In genomic region chr7:101201695-101202602, GRCh38 we compare ENCODE assay signal across 9 cellular contexts. TPM values are rescaled to one million over a fixed set of nuclear protein-coding genes. Genes with fewer than 3 reads are reported as not detected.
DNase-seq lines count a peak whose midpoint lies in the region; ATAC-seq and TF ChIP-seq lines count a peak whose summit lies in the region.
"Had no signal": no experiment of that assay in that cellular context is flagged by ENCODE, and none has a peak within 500 bp of the region (broad histone marks: within the 10 kb centered on the region; RNA-seq: fewer than 3 reads in every experiment).

No MANE protein-coding gene starts in this region.

- H2AFZ ChIP-seq in IMR-90 (replicated peaks; ENCODE audit: low read length, poor library complexity) (peak overlapping the region; percentile 78), parathyroid adenoma (peak overlapping the region; percentile 65), PC-9 (no peak overlapping the region)

- no peak overlapping the region for H3K23ac ChIP-seq in IMR-90 (ENCODE audit: low read depth, low read length)

- intact Hi-C loops in IMR-90 (cut with micrococcal nuclease) (no loop called here), PC-9 (cut with micrococcal nuclease; ENCODE audit: unreplicated experiment) (no loop called here), gastrocnemius medialis (cut with DNase I; ENCODE audit: low total_unique reads) (no loop called here)

- H3F3A ChIP-seq in PC-9 (ENCODE audit: insufficient read depth, low read depth) = no peaks in the 10 kb centered on the region

- no peak overlapping the region for H4K8ac ChIP-seq in IMR-90 (ENCODE audit: low read depth in 2 of 2, low read length in 2 of 2)

- H4K20me1 ChIP-seq in IMR-90 (ENCODE audit: insufficient read depth, low read length) (no peaks in the 10 kb centered on the region), PC-9 (ENCODE audit: insufficient read depth) (no peaks in the 10 kb centered on the region)

- CTCF ChIA-PET in IMR-90 (lab: Yijun Ruan, JAX) (interaction anchor here (1.9 kb wide), 1 partner anchor 10 kb away, joined by 7 read pairs; no protein-coding TSS in a partner anchor), PC-9 (lab: Charles Lee) (interaction anchor here (0.6 kb wide), 1 partner anchor 90 kb away, joined by 3 read pairs; no protein-coding TSS in a partner anchor)

- DNase-seq in IMR-90 (no peak), epithelial cell of proximal tubule (ENCODE audit: low read depth) (no peak), NCI-H1930 (lab: John Stamatoyannopoulos, UW) (no peak), PC-9 (no peak), gastrocnemius medialis (no peak)
- DNase-seq: activated CD4-positive, alpha-beta T cell treated with anti-CD3 and anti-CD28 coated beads, Interleukin-2, amount 50 U/mL, for 48 hours; GDM1; ovary had no signal

- TF ChIP-seq POLR2A in IMR-90 (IDR thresholded peaks at IDR 0.05; ENCODE audit: low read depth, low read length) = no peak
- TF ChIP-seq POLR2A in gastrocnemius medialis (IDR thresholded peaks at IDR 0.05) = no peak

- POLR2A ChIA-PET in IMR-90 (lab: Charles Lee; ENCODE audit: unreplicated experiment) = interaction anchor here (1.2 kb wide), 1 partner anchor 15 kb away, joined by 4 read pairs; the partner anchor contains the start of gene PLOD3
- POLR2A ChIA-PET in PC-9 (lab: Charles Lee; ENCODE audit: unreplicated experiment) = no interaction called here

- 0 out of 2 replicates have a peak, but pooled peaks cover 2% of the 10 kb centered on the region for H3K9me3 ChIP-seq in IMR-90 (ENCODE audit: control insufficient read depth, insufficient read depth, low read length)
- H3K9me3 ChIP-seq in parathyroid adenoma (ENCODE audit: control insufficient read depth, low read length) = no peaks in the 10 kb centered on the region
- H3K9me3 ChIP-seq in PC-9 (ENCODE audit: insufficient read depth, low read depth) = no peaks in the 10 kb centered on the region
- no peaks in the 10 kb centered on the region for H3K9me3 ChIP-seq in gastrocnemius medialis
- H3K9me3 ChIP-seq: ovary had no signal

- no peaks in the 10 kb centered on the region for H3K9me1 ChIP-seq in IMR-90 (ENCODE audit: insufficient read depth, low read length)

- no peak overlapping the region for H3K56ac ChIP-seq in IMR-90 (ENCODE audit: extremely low read depth, insufficient read depth, low read length)

- H3K36me3 ChIP-seq in IMR-90 (ENCODE audit: control insufficient read depth, insufficient read depth, low read length) (peaks cover 10% of the 10 kb centered on the region), parathyroid adenoma (ENCODE audit: control insufficient read depth, insufficient read depth, low read length) (no peaks in the 10 kb centered on the region), PC-9 (ENCODE audit: low read depth) (no peaks in the 10 kb centered on the region), gastrocnemius medialis (peaks cover 0 to 4% of the 10 kb centered on the region in 2 donors)
- H3K36me3 ChIP-seq: ovary had no signal

- no peaks in the 10 kb centered on the region for H3K79me1 ChIP-seq in IMR-90 (ENCODE audit: low read depth in 1 of 2, low read length in 2 of 2)

- H3K27ac ChIP-seq in IMR-90 (ENCODE audit: insufficient read depth, low read length) = no peak overlapping the region
- no peak overlapping the region for H3K27ac ChIP-seq in parathyroid adenoma
- H3K27ac ChIP-seq in PC-9 = no peak overlapping the region
- no peak overlapping the region for H3K27ac ChIP-seq in gastrocnemius medialis
- H3K27ac ChIP-seq: ovary had no signal

- no peak overlapping the region for H2BK5ac ChIP-seq in IMR-90 (ENCODE audit: low read depth, low read length, poor library complexity, severe bottlenecking)

- H3K4ac ChIP-seq in IMR-90 (ENCODE audit: low read depth, low read length) = no peak overlapping the region

- TF ChIP-seq CTCF in IMR-90 (conservative IDR thresholded peaks at IDR 0.05; ENCODE audit: low read depth, low read length) = no peak
- TF ChIP-seq CTCF in epithelial cell of proximal tubule (conservative IDR thresholded peaks at IDR 0.05; ENCODE audit: low read depth, low read length) = no peak
- no peak for TF ChIP-seq CTCF in parathyroid adenoma (IDR thresholded peaks at IDR 0.05)
- TF ChIP-seq CTCF in PC-9 (conservative IDR thresholded peaks at IDR 0.05) = no peak
- no peak for TF ChIP-seq CTCF in gastrocnemius medialis (IDR thresholded peaks at IDR 0.05 in 4 of 5, conservative IDR thresholded peaks at IDR 0.05 in 1 of 5)

- no peak for TF ChIP-seq RAD21 in IMR-90 (IDR thresholded peaks at IDR 0.05; ENCODE audit: low read length)

- H3K79me2 ChIP-seq in parathyroid adenoma (no peaks in the 10 kb centered on the region), PC-9 (ENCODE audit: low read depth) (no peaks in the 10 kb centered on the region)

- H3K4me1 ChIP-seq in IMR-90 (ENCODE audit: control insufficient read depth, insufficient read depth, low read length) = no peaks in the 10 kb centered on the region
- H3K4me1 ChIP-seq in parathyroid adenoma = no peaks in the 10 kb centered on the region
- H3K4me1 ChIP-seq in PC-9 (replicated peaks; ENCODE audit: insufficient read depth) = no peaks in the 10 kb centered on the region
- H3K4me1 ChIP-seq in gastrocnemius medialis = peaks cover 0 to 7% of the 10 kb centered on the region in 2 donors

- dilution Hi-C loops in IMR-90 (cut with HindIII; ENCODE audit: low sequenced_read_pairs, unreplicated experiment) = no loop called here

- BruUV-seq in IMR-90 (replicated peaks; lab: Mats Ljungman, UMichigan) = no TSS peak
- BruUV-seq in PC-9 (replicated peaks; lab: Mats Ljungman, UMichigan) = no TSS peak

- H3K18ac ChIP-seq in IMR-90 (ENCODE audit: low read depth, low read length) = no peak overlapping the region

- WGBS in IMR-90 (ENCODE audit: extremely low coverage in 2 of 2, insufficient read length in 1 of 2), 2 experiments = 9% methylated on average over 37 of the region's 75 CpGs; no CpG with 5 or more reads in 1 of the 2 experiments

- peak overlapping the region; percentile 42 for H2AK9ac ChIP-seq in IMR-90 (replicated peaks; ENCODE audit: low read depth, low read length, poor library complexity)

- no peak overlapping the region for H2AK5ac ChIP-seq in IMR-90 (ENCODE audit: low read depth, low read length)

- in situ Hi-C loops in IMR-90 (cut with MboI; ENCODE audit: low sequenced_read_pairs) (no loop called here), gastrocnemius medialis (cut with MboI; ENCODE audit: low sequenced_read_pairs in 4 of 4) (no loop called here)

- H4K91ac ChIP-seq in IMR-90 (ENCODE audit: insufficient read depth, low read depth, low read length) = no peak overlapping the region

- H2BK120ac ChIP-seq in IMR-90 (ENCODE audit: low read depth, low read length) = no peak overlapping the region

- H3K9ac ChIP-seq in IMR-90 (ENCODE audit: low read depth, low read length) (no peak overlapping the region), parathyroid adenoma (no peak overlapping the region)

- H3K4me2 ChIP-seq in IMR-90 (ENCODE audit: low read depth, low read length) = peak overlapping the region; percentile 44; the same call in 1 of the 2 replicates
- H3K4me2 ChIP-seq in parathyroid adenoma (ENCODE audit: low read length) = peak overlapping the region; percentile 31
- no peak overlapping the region for H3K4me2 ChIP-seq in PC-9

- no peak overlapping the region for H3K4me3 ChIP-seq in IMR-90 (ENCODE audit: insufficient read depth, low read depth, low read length)
- H3K4me3 ChIP-seq in epithelial cell of proximal tubule (ENCODE audit: low read depth, low read length) = peak overlapping the region; percentile 14
- no peak overlapping the region for H3K4me3 ChIP-seq in parathyroid adenoma (ENCODE audit: low read depth, low read length)
- no peak overlapping the region for H3K4me3 ChIP-seq in PC-9
- H3K4me3 ChIP-seq in gastrocnemius medialis = peak overlapping the region in 2 of 4 donors; percentile 6 to 28
- H3K4me3 ChIP-seq: ovary had no signal

- H3K27me3 ChIP-seq in IMR-90 (ENCODE audit: control insufficient read depth, insufficient read depth, low read length) (peaks cover 42% of the 10 kb centered on the region), parathyroid adenoma (ENCODE audit: control insufficient read depth, insufficient read depth, low read length) (no peaks in the 10 kb centered on the region), PC-9 (ENCODE audit: insufficient read depth, low read depth) (no peaks in the 10 kb centered on the region), gastrocnemius medialis (peaks cover 37 to 46% (median 44%) of the 10 kb centered on the region in 3 donors)

- ATAC-seq in IMR-90 (ENCODE audit: low read depth) = peak; percentile 19
- ATAC-seq in gastrocnemius medialis = no peak

- no peaks in the 10 kb centered on the region for H3K9me2 ChIP-seq in PC-9 (ENCODE audit: insufficient read depth)

- H3K14ac ChIP-seq in IMR-90 (replicated peaks; ENCODE audit: low read depth, low read length) = no peak overlapping the region

- no peak overlapping the region for H2BK20ac ChIP-seq in IMR-90 (ENCODE audit: low read depth, low read length)

- no peak overlapping the region for H4K5ac ChIP-seq in IMR-90 (ENCODE audit: low read depth, low read length)

- H2BK15ac ChIP-seq in IMR-90 (ENCODE audit: low read depth, low read length) = no peak overlapping the region

RNA-seq across cellular contexts. Expression of gene MOGAT3, which starts 1.1 kb away (rescaled TPM):
- total RNA-seq in IMR-90 (2012; rRNA removed) (not detected in 2 replicates), epithelial cell of proximal tubule (not detected in 2 replicates), PC-9 (2021) (not detected in 2 replicates), gastrocnemius medialis (not detected)
- not detected in 2 replicates for polyA plus RNA-seq in IMR-90 (2012; rRNA removed)
- polyA plus RNA-seq in IMR-90 (2012; cell fraction: cytosol; rRNA removed) = not detected in 2 replicates
- not detected in 2 replicates for polyA plus RNA-seq in IMR-90 (2012; cell fraction: nucleus; rRNA removed; ENCODE audit: low replicate concordance)
- polyA plus RNA-seq: ovary had no signal

RNA-seq across cellular contexts. Expression of gene PLOD3, which starts 15.4 kb away (rescaled TPM):
- total RNA-seq in IMR-90 (2012; rRNA removed) = 21.7 and 24.4 TPM in 2 replicates
- polyA plus RNA-seq in IMR-90 (2012; rRNA removed) = 159 and 167 TPM in 2 replicates
- 138 and 166 TPM in 2 replicates for polyA plus RNA-seq in IMR-90 (2012; cell fraction: cytosol; rRNA removed)
- 175 and 325 TPM in 2 replicates for polyA plus RNA-seq in IMR-90 (2012; cell fraction: nucleus; rRNA removed; ENCODE audit: low replicate concordance)
- total RNA-seq in epithelial cell of proximal tubule = 75.0 and 78.3 TPM in 2 replicates
- total RNA-seq in PC-9 (2021) = 93.2 and 105 TPM in 2 replicates
- 10 to 100 TPM in 3 of 4 donors, 1 to 10 TPM in 1; 8.2 to 24.2 (median 15.5) TPM for total RNA-seq in gastrocnemius medialis

RNA-seq across cellular contexts. Expression of gene ZNHIT1, which starts 16.0 kb away (rescaled TPM):
- total RNA-seq in IMR-90 (2012; rRNA removed) = 31.7 and 34.4 TPM in 2 replicates
- 47.1 and 62.9 TPM in 2 replicates for polyA plus RNA-seq in IMR-90 (2012; rRNA removed)
- 76.6 and 174 TPM in 2 replicates for polyA plus RNA-seq in IMR-90 (2012; cell fraction: cytosol; rRNA removed)
- polyA plus RNA-seq in IMR-90 (2012; cell fraction: nucleus; rRNA removed; ENCODE audit: low replicate concordance) = 30.5 and 45.4 TPM in 2 replicates
- total RNA-seq in epithelial cell of proximal tubule = 119 and 129 TPM in 2 replicates
- 105 and 110 TPM in 2 replicates for total RNA-seq in PC-9 (2021)
- 10 to 100 TPM; 66.7 to 83.9 (median 71.9) TPM for total RNA-seq in gastrocnemius medialis

RNA-seq across cellular contexts. Expression of gene NAT16, which starts 21.9 kb away (rescaled TPM):
- total RNA-seq in IMR-90 (2012; rRNA removed) = not detected in 2 replicates
- polyA plus RNA-seq in IMR-90 (2012; rRNA removed) = 0.03 and 0.05 TPM in 2 replicates
- 0.02 and 0.04 TPM in 2 replicates for polyA plus RNA-seq in IMR-90 (2012; cell fraction: cytosol; rRNA removed)
- polyA plus RNA-seq in IMR-90 (2012; cell fraction: nucleus; rRNA removed; ENCODE audit: low replicate concordance) = 0.25 and 0.53 TPM in 2 replicates
- total RNA-seq in epithelial cell of proximal tubule = 0.12 TPM in 1 of 2 replicates, not detected in the other
- not detected in 2 replicates for total RNA-seq in PC-9 (2021)
- not detected for total RNA-seq in gastrocnemius medialis
- total RNA-seq: ovary had no signal
- polyA plus RNA-seq: ovary had no signal

RNA-seq across cellular contexts. Expression of gene CLDN15, which starts 35.7 kb away (rescaled TPM):
- total RNA-seq in IMR-90 (2012; rRNA removed) (0.56 and 0.72 TPM in 2 replicates), epithelial cell of proximal tubule (1.9 and 3.3 TPM in 2 replicates), PC-9 (2021) (16.0 and 17.2 TPM in 2 replicates), gastrocnemius medialis (1 to 10 TPM in 3 of 4 donors, under 1 TPM in 1; 0.87 to 3.2 (median 1.4) TPM)
- 5.4 and 6.7 TPM in 2 replicates for polyA plus RNA-seq in IMR-90 (2012; rRNA removed)
- 3.5 and 4.6 TPM in 2 replicates for polyA plus RNA-seq in IMR-90 (2012; cell fraction: cytosol; rRNA removed)
- polyA plus RNA-seq in IMR-90 (2012; cell fraction: nucleus; rRNA removed; ENCODE audit: low replicate concordance) = 30.5 and 67.2 TPM in 2 replicates
